1 cellular context compared by ENCODE assay signal in genomic region chr5:963673-964531, GRCh38.
TF ChIP-seq lines count a peak whose summit lies in the region.

No MANE protein-coding gene starts in this region.

TF ChIP-seq in GM12878, 131 proteins besides CTCF, POLR2A, EP300 and RAD21 (continues in another document):
- peak; percentile 85 for TF ChIP-seq EED (IDR thresholded peaks at IDR 0.05; ENCODE audit: low read depth)
- TF ChIP-seq TCF3 (IDR thresholded peaks at IDR 0.05; ENCODE audit: borderline replicate concordance, insufficient read depth, low read depth, low read length): peak; percentile 95
- no peak for TF ChIP-seq E2F4 (IDR thresholded peaks at IDR 0.05; ENCODE audit: low read depth, low read length)
- no peak for TF ChIP-seq ZSCAN29 (IDR thresholded peaks at IDR 0.05)
- no peak for TF ChIP-seq ATF3 (IDR thresholded peaks at IDR 0.05; ENCODE audit: borderline replicate concordance, extremely low read depth, low read depth, low read length)
- TF ChIP-seq IRF4 (IDR thresholded peaks at IDR 0.05; ENCODE audit: low read depth, low read length): no peak
- TF ChIP-seq HCFC1 (IDR thresholded peaks at IDR 0.05; ENCODE audit: low read length): no peak
- TF ChIP-seq WRNIP1 (IDR thresholded peaks at IDR 0.05; ENCODE audit: borderline replicate concordance, low read depth, low read length): no peak
- TF ChIP-seq SPI1 (IDR thresholded peaks at IDR 0.05; ENCODE audit: borderline replicate concordance, insufficient read depth, low read depth, low read length): no peak
- TF ChIP-seq HSF1 (IDR thresholded peaks at IDR 0.05; ENCODE audit: low read depth, low read length): no peak
- TF ChIP-seq, protein P1, sequence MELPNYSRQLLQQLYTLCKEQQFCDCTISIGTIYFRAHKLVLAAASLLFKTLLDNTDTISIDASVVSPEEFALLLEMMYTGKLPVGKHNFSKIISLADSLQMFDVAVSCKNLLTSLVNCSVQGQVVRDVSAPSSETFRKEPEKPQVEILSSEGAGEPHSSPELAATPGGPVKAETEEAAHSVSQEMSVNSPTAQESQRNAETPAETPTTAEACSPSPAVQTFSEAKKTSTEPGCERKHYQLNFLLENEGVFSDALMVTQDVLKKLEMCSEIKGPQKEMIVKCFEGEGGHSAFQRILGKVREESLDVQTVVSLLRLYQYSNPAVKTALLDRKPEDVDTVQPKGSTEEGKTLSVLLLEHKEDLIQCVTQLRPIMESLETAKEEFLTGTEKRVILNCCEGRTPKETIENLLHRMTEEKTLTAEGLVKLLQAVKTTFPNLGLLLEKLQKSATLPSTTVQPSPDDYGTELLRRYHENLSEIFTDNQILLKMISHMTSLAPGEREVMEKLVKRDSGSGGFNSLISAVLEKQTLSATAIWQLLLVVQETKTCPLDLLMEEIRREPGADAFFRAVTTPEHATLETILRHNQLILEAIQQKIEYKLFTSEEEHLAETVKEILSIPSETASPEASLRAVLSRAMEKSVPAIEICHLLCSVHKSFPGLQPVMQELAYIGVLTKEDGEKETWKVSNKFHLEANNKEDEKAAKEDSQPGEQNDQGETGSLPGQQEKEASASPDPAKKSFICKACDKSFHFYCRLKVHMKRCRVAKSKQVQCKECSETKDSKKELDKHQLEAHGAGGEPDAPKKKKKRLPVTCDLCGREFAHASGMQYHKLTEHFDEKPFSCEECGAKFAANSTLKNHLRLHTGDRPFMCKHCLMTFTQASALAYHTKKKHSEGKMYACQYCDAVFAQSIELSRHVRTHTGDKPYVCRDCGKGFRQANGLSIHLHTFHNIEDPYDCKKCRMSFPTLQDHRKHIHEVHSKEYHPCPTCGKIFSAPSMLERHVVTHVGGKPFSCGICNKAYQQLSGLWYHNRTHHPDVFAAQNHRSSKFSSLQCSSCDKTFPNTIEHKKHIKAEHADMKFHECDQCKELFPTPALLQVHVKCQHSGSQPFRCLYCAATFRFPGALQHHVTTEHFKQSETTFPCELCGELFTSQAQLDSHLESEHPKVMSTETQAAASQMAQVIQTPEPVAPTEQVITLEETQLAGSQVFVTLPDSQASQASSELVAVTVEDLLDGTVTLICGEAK (IDR thresholded peaks at IDR 0.05; ENCODE audit: borderline replicate concordance): no peak
- no peak for TF ChIP-seq RCOR1 (conservative IDR thresholded peaks at IDR 0.05; ENCODE audit: low read depth, low read length)
- TF ChIP-seq JUND (IDR thresholded peaks at IDR 0.05; ENCODE audit: low read depth, low read length): no peak
- TF ChIP-seq ATF2 (IDR thresholded peaks at IDR 0.05; ENCODE audit: low read length): peak; percentile 79; the same call in 1 of the 2 replicates
- peak; percentile 51; the same call in 1 of the 2 replicates for TF ChIP-seq PAX5 (IDR thresholded peaks at IDR 0.05; ENCODE audit: borderline replicate concordance, low read depth, low read length)
- no peak for TF ChIP-seq SMARCA5 (IDR thresholded peaks at IDR 0.05)
- TF ChIP-seq SP1 (IDR thresholded peaks at IDR 0.05; ENCODE audit: low read depth, low read length): peak; percentile 33
- peak; percentile 53; the same call in 1 of the 2 replicates for TF ChIP-seq TCF7 (IDR thresholded peaks at IDR 0.05; ENCODE audit: borderline replicate concordance)
- no peak for TF ChIP-seq LARP7 (IDR thresholded peaks at IDR 0.05)
- TF ChIP-seq, protein P2, sequence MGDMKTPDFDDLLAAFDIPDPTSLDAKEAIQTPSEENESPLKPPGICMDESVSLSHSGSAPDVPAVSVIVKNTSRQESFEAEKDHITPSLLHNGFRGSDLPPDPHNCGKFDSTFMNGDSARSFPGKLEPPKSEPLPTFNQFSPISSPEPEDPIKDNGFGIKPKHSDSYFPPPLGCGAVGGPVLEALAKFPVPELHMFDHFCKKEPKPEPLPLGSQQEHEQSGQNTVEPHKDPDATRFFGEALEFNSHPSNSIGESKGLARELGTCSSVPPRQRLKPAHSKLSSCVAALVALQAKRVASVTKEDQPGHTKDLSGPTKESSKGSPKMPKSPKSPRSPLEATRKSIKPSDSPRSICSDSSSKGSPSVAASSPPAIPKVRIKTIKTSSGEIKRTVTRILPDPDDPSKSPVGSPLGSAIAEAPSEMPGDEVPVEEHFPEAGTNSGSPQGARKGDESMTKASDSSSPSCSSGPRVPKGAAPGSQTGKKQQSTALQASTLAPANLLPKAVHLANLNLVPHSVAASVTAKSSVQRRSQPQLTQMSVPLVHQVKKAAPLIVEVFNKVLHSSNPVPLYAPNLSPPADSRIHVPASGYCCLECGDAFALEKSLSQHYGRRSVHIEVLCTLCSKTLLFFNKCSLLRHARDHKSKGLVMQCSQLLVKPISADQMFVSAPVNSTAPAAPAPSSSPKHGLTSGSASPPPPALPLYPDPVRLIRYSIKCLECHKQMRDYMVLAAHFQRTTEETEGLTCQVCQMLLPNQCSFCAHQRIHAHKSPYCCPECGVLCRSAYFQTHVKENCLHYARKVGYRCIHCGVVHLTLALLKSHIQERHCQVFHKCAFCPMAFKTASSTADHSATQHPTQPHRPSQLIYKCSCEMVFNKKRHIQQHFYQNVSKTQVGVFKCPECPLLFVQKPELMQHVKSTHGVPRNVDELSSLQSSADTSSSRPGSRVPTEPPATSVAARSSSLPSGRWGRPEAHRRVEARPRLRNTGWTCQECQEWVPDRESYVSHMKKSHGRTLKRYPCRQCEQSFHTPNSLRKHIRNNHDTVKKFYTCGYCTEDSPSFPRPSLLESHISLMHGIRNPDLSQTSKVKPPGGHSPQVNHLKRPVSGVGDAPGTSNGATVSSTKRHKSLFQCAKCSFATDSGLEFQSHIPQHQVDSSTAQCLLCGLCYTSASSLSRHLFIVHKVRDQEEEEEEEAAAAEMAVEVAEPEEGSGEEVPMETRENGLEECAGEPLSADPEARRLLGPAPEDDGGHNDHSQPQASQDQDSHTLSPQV (IDR thresholded peaks at IDR 0.05): no peak
- TF ChIP-seq JUNB (IDR thresholded peaks at IDR 0.05): peak; percentile 37; the same call in 1 of the 2 replicates
- TF ChIP-seq CREM (IDR thresholded peaks at IDR 0.05; ENCODE audit: low read depth): peak; percentile 85
- TF ChIP-seq RELA (IDR thresholded peaks at IDR 0.05; ENCODE audit: borderline replicate concordance, partially characterized antibody): no peak
- TF ChIP-seq ETV6 (conservative IDR thresholded peaks at IDR 0.05 in 1 of 2, IDR thresholded peaks at IDR 0.05 in 1 of 2; ENCODE audit: borderline replicate concordance in 1 of 2, low read depth in 1 of 2): peak in 1 of 2 experiments; percentile 50; a peak in 1 of 4 replicates
- TF ChIP-seq, protein P3, sequence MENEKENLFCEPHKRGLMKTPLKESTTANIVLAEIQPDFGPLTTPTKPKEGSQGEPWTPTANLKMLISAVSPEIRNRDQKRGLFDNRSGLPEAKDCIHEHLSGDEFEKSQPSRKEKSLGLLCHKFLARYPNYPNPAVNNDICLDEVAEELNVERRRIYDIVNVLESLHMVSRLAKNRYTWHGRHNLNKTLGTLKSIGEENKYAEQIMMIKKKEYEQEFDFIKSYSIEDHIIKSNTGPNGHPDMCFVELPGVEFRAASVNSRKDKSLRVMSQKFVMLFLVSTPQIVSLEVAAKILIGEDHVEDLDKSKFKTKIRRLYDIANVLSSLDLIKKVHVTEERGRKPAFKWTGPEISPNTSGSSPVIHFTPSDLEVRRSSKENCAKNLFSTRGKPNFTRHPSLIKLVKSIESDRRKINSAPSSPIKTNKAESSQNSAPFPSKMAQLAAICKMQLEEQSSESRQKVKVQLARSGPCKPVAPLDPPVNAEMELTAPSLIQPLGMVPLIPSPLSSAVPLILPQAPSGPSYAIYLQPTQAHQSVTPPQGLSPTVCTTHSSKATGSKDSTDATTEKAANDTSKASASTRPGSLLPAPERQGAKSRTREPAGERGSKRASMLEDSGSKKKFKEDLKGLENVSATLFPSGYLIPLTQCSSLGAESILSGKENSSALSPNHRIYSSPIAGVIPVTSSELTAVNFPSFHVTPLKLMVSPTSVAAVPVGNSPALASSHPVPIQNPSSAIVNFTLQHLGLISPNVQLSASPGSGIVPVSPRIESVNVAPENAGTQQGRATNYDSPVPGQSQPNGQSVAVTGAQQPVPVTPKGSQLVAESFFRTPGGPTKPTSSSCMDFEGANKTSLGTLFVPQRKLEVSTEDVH (IDR thresholded peaks at IDR 0.05; ENCODE audit: low read depth, partially characterized antibody): no peak
- peak; percentile 61; the same call in 1 of the 2 replicates for TF ChIP-seq BCL11A (IDR thresholded peaks at IDR 0.05; ENCODE audit: low read depth, low read length)
- TF ChIP-seq TCF12 (IDR thresholded peaks at IDR 0.05; ENCODE audit: low read depth, low read length): peak; percentile 77; the same call in 1 of the 2 replicates
- TF ChIP-seq HDAC6 (IDR thresholded peaks at IDR 0.05; ENCODE audit: unreplicated experiment): no peak
- TF ChIP-seq EZH2 (IDR thresholded peaks at IDR 0.05; ENCODE audit: borderline replicate concordance, control insufficient read depth, low read depth, low read length): no peak
- peak; percentile 97 for TF ChIP-seq FOXM1 (IDR thresholded peaks at IDR 0.05; ENCODE audit: low read depth, low read length)
- no peak for TF ChIP-seq YBX1 (IDR thresholded peaks at IDR 0.05)
- no peak for TF ChIP-seq SIN3A (IDR thresholded peaks at IDR 0.05; ENCODE audit: low read depth, low read length)
- peak; percentile 94 for TF ChIP-seq RUNX3 (IDR thresholded peaks at IDR 0.05; ENCODE audit: low read length)
- TF ChIP-seq SMC3 (IDR thresholded peaks at IDR 0.05; ENCODE audit: borderline replicate concordance, low read length): no peak
- 0 out of 2 replicates have a peak, but pooled peaks have one; percentile 30 for TF ChIP-seq PML (IDR thresholded peaks at IDR 0.05; ENCODE audit: low read length)
- no peak for TF ChIP-seq ZBTB4 (CRISPR knock-in tag; IDR thresholded peaks at IDR 0.05)
- no peak for TF ChIP-seq MYB (IDR thresholded peaks at IDR 0.05; ENCODE audit: borderline replicate concordance, low read depth, low read length)
- peak; percentile 83 for TF ChIP-seq NFIC (IDR thresholded peaks at IDR 0.05; ENCODE audit: low read depth, low read length)
- TF ChIP-seq CBX5 (IDR thresholded peaks at IDR 0.05; ENCODE audit: low read depth): 0 out of 2 replicates have a peak, but pooled peaks have one; percentile 31
- TF ChIP-seq MTA3 (IDR thresholded peaks at IDR 0.05; ENCODE audit: borderline replicate concordance, low read length): peak; percentile 83; the same call in 1 of the 2 replicates
- TF ChIP-seq MYC (IDR thresholded peaks at IDR 0.05; ENCODE audit: insufficient read depth, insufficient read length, insufficient replicate concordance, low read length, severe bottlenecking): no peak
- TF ChIP-seq, protein P4, sequence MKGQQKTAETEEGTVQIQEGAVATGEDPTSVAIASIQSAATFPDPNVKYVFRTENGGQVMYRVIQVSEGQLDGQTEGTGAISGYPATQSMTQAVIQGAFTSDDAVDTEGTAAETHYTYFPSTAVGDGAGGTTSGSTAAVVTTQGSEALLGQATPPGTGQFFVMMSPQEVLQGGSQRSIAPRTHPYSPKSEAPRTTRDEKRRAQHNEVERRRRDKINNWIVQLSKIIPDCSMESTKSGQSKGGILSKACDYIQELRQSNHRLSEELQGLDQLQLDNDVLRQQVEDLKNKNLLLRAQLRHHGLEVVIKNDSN (IDR thresholded peaks at IDR 0.05; ENCODE audit: borderline replicate concordance, extremely low read length, insufficient read depth, low read depth, low read length): no peak
- no peak for TF ChIP-seq STAT3 (IDR thresholded peaks at IDR 0.05; ENCODE audit: low read depth, low read length)
